ENCODE assay signal across 13 cellular contexts in genomic region chr16:80971814-80972213, GRCh38. TPM values are rescaled to one million over a fixed set of nuclear protein-coding genes. Genes with fewer than 3 reads are reported as not detected.
DNase-seq lines count a peak whose midpoint lies in the region; ATAC-seq and TF ChIP-seq lines count a peak whose summit lies in the region.
"Had no signal": no experiment of that assay in that cellular context is flagged by ENCODE, and none has a peak within 500 bp of the region (broad histone marks: within the 10 kb centered on the region; RNA-seq: fewer than 3 reads in every experiment).

No MANE protein-coding gene starts in this region.

- H3K9me3 Mint-ChIP-seq in endothelial cell (ENCODE audit: unreplicated experiment) (no peaks in the 10 kb centered on the region), chondrocyte (ENCODE audit: low read depth) (no peaks in the 10 kb centered on the region)
- H3K9me3 Mint-ChIP-seq: T-cell had no signal

- TF ChIP-seq CTCF in endothelial cell (IDR thresholded peaks at IDR 0.05; ENCODE audit: unreplicated experiment): no peak
- TF ChIP-seq CTCF in chondrocyte (IDR thresholded peaks at IDR 0.05): no peak

- H3K4me3 Mint-ChIP-seq in endothelial cell (ENCODE audit: unreplicated experiment): no peak overlapping the region
- no peak overlapping the region for H3K4me3 Mint-ChIP-seq in chondrocyte (ENCODE audit: unreplicated experiment)
- H3K4me3 Mint-ChIP-seq: T-cell had no signal

- H3K27me3 Mint-ChIP-seq in endothelial cell (ENCODE audit: unreplicated experiment) (peaks cover 2% of the 10 kb centered on the region), chondrocyte (ENCODE audit: low read depth) (no peaks in the 10 kb centered on the region)
- H3K27me3 Mint-ChIP-seq: T-cell had no signal

- DNase-seq in NCI-H82 (lab: John Stamatoyannopoulos, UW) (peak; percentile 68), NCI-H82 treated with DMSO at 0.1 percent for 48 hours (lab: John Stamatoyannopoulos, UW; ENCODE audit: unreplicated experiment) (no peak), endothelial cell (ENCODE audit: low spot score) (no peak), GF-D8 (lab: John Stamatoyannopoulos, UW) (no peak), chondrocyte (ENCODE audit: low spot score) (no peak), nucleus accumbens (lab: John Stamatoyannopoulos, UW) (no peak)
- DNase-seq: EL, left cardiac atrium, T-cell, upper lobe of right lung had no signal

- peak; percentile 82 for ATAC-seq in GM21717 (IDR thresholded peaks at IDR 0.05; ENCODE audit: unreplicated experiment)
- ATAC-seq in HG03442 (IDR thresholded peaks at IDR 0.05; ENCODE audit: unreplicated experiment): peak; percentile 70
- ATAC-seq: left cardiac atrium, pancreas, T-cell, upper lobe of right lung had no signal

- H3K27ac Mint-ChIP-seq in endothelial cell (ENCODE audit: unreplicated experiment): peak overlapping the region; percentile 54
- no peak overlapping the region for H3K27ac Mint-ChIP-seq in chondrocyte (ENCODE audit: unreplicated experiment)
- H3K27ac Mint-ChIP-seq: T-cell had no signal

- H3K4me1 Mint-ChIP-seq in endothelial cell (ENCODE audit: unreplicated experiment): peaks cover 36% of the 10 kb centered on the region
- peaks cover 9% of the 10 kb centered on the region for H3K4me1 Mint-ChIP-seq in chondrocyte (ENCODE audit: low read depth)

- H3K36me3 Mint-ChIP-seq in endothelial cell (ENCODE audit: low read depth, unreplicated experiment) (peaks cover 7% of the 10 kb centered on the region), chondrocyte (ENCODE audit: low read depth) (peaks cover 16% of the 10 kb centered on the region)

RNA-seq across cellular contexts. Expression of gene CMC2, which starts 34.9 kb away (rescaled TPM):
- total RNA-seq in endothelial cell (ENCODE audit: unreplicated experiment) (51.1 TPM), chondrocyte (42.4 to 61.6 TPM (median 45.8 TPM) in 3 replicates)

RNA-seq across cellular contexts. Expression of gene CENPN, which starts 35.2 kb away (rescaled TPM):
- total RNA-seq in endothelial cell (ENCODE audit: unreplicated experiment): 17.0 TPM
- total RNA-seq in chondrocyte: 9.2 to 14.6 TPM (median 10.8 TPM) in 3 replicates
